ENCODE assay signal across 9 cellular contexts in the genomic region with DNA sequence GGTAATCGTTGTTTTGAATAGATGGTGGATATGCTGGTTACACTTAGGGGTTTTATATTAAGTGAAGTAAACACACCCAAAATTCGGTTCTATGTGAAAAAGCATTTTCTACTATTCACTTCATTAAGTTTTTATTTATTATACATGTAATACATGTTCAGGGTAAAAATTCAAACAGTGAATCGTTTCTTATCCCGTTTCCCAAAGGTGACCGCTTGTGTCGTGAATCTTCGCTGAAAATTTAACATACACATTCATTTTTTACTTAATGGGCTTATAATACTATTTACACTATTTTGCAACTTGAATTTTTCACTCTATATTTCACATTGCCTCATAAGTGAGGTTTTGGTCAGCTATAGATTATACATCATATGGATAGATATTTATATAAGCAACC. TPM values are rescaled to one million over a fixed set of nuclear protein-coding genes. Genes with fewer than 3 reads are reported as not detected.
DNase-seq lines count a peak whose midpoint lies in the region; ATAC-seq, FAIRE-seq and TF ChIP-seq lines count a peak whose summit lies in the region.
"Had no signal": no experiment of that assay in that cellular context is flagged by ENCODE, and none has a peak within 500 bp of the region (broad histone marks: within the 10 kb centered on the region; RNA-seq: fewer than 3 reads in every experiment).

No MANE protein-coding gene starts in this region.

- peaks cover 22% of the 10 kb centered on the region for H4K20me1 ChIP-seq in GM23338 (replicated peaks; ENCODE audit: insufficient read depth)

- no peak for TF ChIP-seq POLR2A in A549 (IDR thresholded peaks at IDR 0.05; ENCODE audit: low read length)

- no peak for FAIRE-seq in A549 (lab: Jason Lieb, UNC)

- ATAC-seq in A549 = no peak
- ATAC-seq in GM23338 = no peak
- ATAC-seq in HG02840 (IDR thresholded peaks at IDR 0.05; ENCODE audit: low FRiP score, unreplicated experiment) = no peak

- H3K4me1 ChIP-seq in A549 (peaks cover 33% of the 10 kb centered on the region), GM23338 (ENCODE audit: insufficient read depth) (peaks cover 3% of the 10 kb centered on the region; the same call in 1 of the 2 replicates), iPS-20b (ENCODE audit: insufficient read depth, low read length) (peaks cover 19% of the 10 kb centered on the region; the same call in 1 of the 2 replicates)

- H3K27me3 Mint-ChIP-seq in GM23338 (ENCODE audit: insufficient read depth, low read depth, poor library complexity) = peaks cover 2% of the 10 kb centered on the region
- no peaks in the 10 kb centered on the region for H3K27me3 Mint-ChIP-seq in activated T-helper 2 cell treated with anti-CD3 and anti-CD28 coated beads, Interferon-gamma antibody, Interleukin-2, Interleukin-4, amounts not matched to agents 10 μg/mL and 5 μg/mL and 100 μg/mL, durations not matched to agents 14 hours and 24 hours and 36 hours (ENCODE audit: low read depth)

- TF ChIP-seq EP300 in A549 (IDR thresholded peaks at IDR 0.05) = no peak

- POLR2A ChIA-PET in A549 (lab: Yijun Ruan, JAX) = no interaction called here

- H3K27me3 ChIP-seq in GM23338 (ENCODE audit: insufficient read depth) (no peaks in the 10 kb centered on the region), iPS-20b (ENCODE audit: insufficient read depth, low read length) (no peaks in the 10 kb centered on the region)

- peak overlapping the region; percentile 97 to 100; a peak in 5 of 6 replicates for H3K27ac ChIP-seq in A549
- peak overlapping the region; percentile 9; the same call in 1 of the 2 replicates for H3K27ac ChIP-seq in GM23338 (ENCODE audit: low read depth)
- H3K27ac ChIP-seq in iPS-20b (ENCODE audit: low read length) = no peak overlapping the region

- TF ChIP-seq CTCF in A549 (IDR thresholded peaks at IDR 0.05) = no peak
- no peak for TF ChIP-seq CTCF in GM23338 (conservative IDR thresholded peaks at IDR 0.05; ENCODE audit: low read depth in 2 of 2)

- intact Hi-C loops in activated T-helper 2 cell treated with anti-CD3 and anti-CD28 coated beads, Interferon-gamma antibody, Interleukin-2, Interleukin-4, amounts not matched to agents 10 μg/mL and 5 μg/mL and 100 μg/mL, durations not matched to agents 14 hours and 24 hours and 36 hours (cut with micrococcal nuclease) = loop anchor here (5.0 to 10.0 kb wide), 3 partner anchors 123 to 751 kb away; no protein-coding TSS in a partner anchor

- no peak overlapping the region for H2AFZ ChIP-seq in GM23338

- no peak for DNase-seq in A549 (ENCODE audit: low read depth in 1 of 2, low spot score in 1 of 2)
- DNase-seq in GM23338 (ENCODE audit: low spot score) = no peak
- DNase-seq in activated T-helper 2 cell treated with anti-CD3 and anti-CD28 coated beads, Interferon-gamma antibody, Interleukin-2, Interleukin-4, amounts not matched to agents 10 μg/mL and 5 μg/mL and 100 μg/mL, durations not matched to agents 14 hours and 24 hours and 36 hours (ENCODE audit: low spot score) = no peak
- no peak for DNase-seq in LoVo (ENCODE audit: low spot score)
- no peak for DNase-seq in NCI-H1694 (lab: John Stamatoyannopoulos, UW)
- DNase-seq in GM19240 (ENCODE audit: insufficient read length, low spot score) = no peak
- DNase-seq: GDM1 had no signal

- peaks cover 27% of the 10 kb centered on the region for H3K4me1 Mint-ChIP-seq in GM23338
- H3K4me1 Mint-ChIP-seq in activated T-helper 2 cell treated with anti-CD3 and anti-CD28 coated beads, Interferon-gamma antibody, Interleukin-2, Interleukin-4, amounts not matched to agents 10 μg/mL and 5 μg/mL and 100 μg/mL, durations not matched to agents 14 hours and 24 hours and 36 hours (ENCODE audit: low read depth) = peaks cover 33% of the 10 kb centered on the region

- H3F3A ChIP-seq in GM23338 (replicated peaks; ENCODE audit: low read depth) = 0 out of 2 replicates have a peak, but pooled peaks cover 3% of the 10 kb centered on the region

- H3K36me3 Mint-ChIP-seq in GM23338 (ENCODE audit: low read depth) = peaks cover 34% of the 10 kb centered on the region
- H3K36me3 Mint-ChIP-seq in activated T-helper 2 cell treated with anti-CD3 and anti-CD28 coated beads, Interferon-gamma antibody, Interleukin-2, Interleukin-4, amounts not matched to agents 10 μg/mL and 5 μg/mL and 100 μg/mL, durations not matched to agents 14 hours and 24 hours and 36 hours (ENCODE audit: low read depth) = peaks cover 26% of the 10 kb centered on the region

- no peaks in the 10 kb centered on the region for H3K9me3 ChIP-seq in A549
- H3K9me3 ChIP-seq in iPS-20b (ENCODE audit: insufficient read depth, low read depth, low read length) = no peaks in the 10 kb centered on the region

- no peaks in the 10 kb centered on the region for H3K9me3 Mint-ChIP-seq in GM23338
- H3K9me3 Mint-ChIP-seq in activated T-helper 2 cell treated with anti-CD3 and anti-CD28 coated beads, Interferon-gamma antibody, Interleukin-2, Interleukin-4, amounts not matched to agents 10 μg/mL and 5 μg/mL and 100 μg/mL, durations not matched to agents 14 hours and 24 hours and 36 hours = no peaks in the 10 kb centered on the region

- no peak for TF ChIP-seq RAD21 in A549 (conservative IDR thresholded peaks at IDR 0.05 in 1 of 2, IDR thresholded peaks at IDR 0.05 in 1 of 2)

- peaks cover 62% of the 10 kb centered on the region for H3K79me2 ChIP-seq in GM23338 (replicated peaks; ENCODE audit: insufficient read depth)

- peak overlapping the region; percentile 97 for H3K4me3 Mint-ChIP-seq in GM23338
- peak overlapping the region; percentile 95 for H3K4me3 Mint-ChIP-seq in activated T-helper 2 cell treated with anti-CD3 and anti-CD28 coated beads, Interferon-gamma antibody, Interleukin-2, Interleukin-4, amounts not matched to agents 10 μg/mL and 5 μg/mL and 100 μg/mL, durations not matched to agents 14 hours and 24 hours and 36 hours (ENCODE audit: low read depth)

- peak overlapping the region; percentile 93 for H3K9ac ChIP-seq in iPS-20b (ENCODE audit: low read depth, low read length)

- H3K27ac Mint-ChIP-seq in GM23338 = no peak overlapping the region; the same call in 1 of the 2 replicates
- H3K27ac Mint-ChIP-seq in activated T-helper 2 cell treated with anti-CD3 and anti-CD28 coated beads, Interferon-gamma antibody, Interleukin-2, Interleukin-4, amounts not matched to agents 10 μg/mL and 5 μg/mL and 100 μg/mL, durations not matched to agents 14 hours and 24 hours and 36 hours = no peak overlapping the region

- WGBS in A549 (ENCODE audit: missing lambda C conversion rate) = 35% methylated on average over 7 of the region's 7 CpGs

- CTCF ChIA-PET in A549 (lab: Yijun Ruan, JAX) = interaction anchor here (1.2 to 1.3 kb wide), 2 partner anchors 9 to 122 kb away, joined by 3 to 4 read pairs; no protein-coding TSS in a partner anchor

- no peaks in the 10 kb centered on the region for H3K9me2 ChIP-seq in GM23338 (ENCODE audit: insufficient read depth)

- H3K36me3 ChIP-seq in GM23338 (ENCODE audit: insufficient read depth) (peaks cover 6% of the 10 kb centered on the region; the same call in 1 of the 2 replicates), iPS-20b (ENCODE audit: insufficient read depth, low read depth, low read length) (peaks cover 30% of the 10 kb centered on the region)

- H3K4me2 ChIP-seq in A549 (peak overlapping the region; percentile 73), GM23338 (peak overlapping the region; percentile 97)

- peak overlapping the region; percentile 95 for H3K4me3 ChIP-seq in A549
- H3K4me3 ChIP-seq in GM23338 = peak overlapping the region; percentile 85
- H3K4me3 ChIP-seq in iPS-20b (ENCODE audit: low read length) = peak overlapping the region; percentile 96

TF ChIP-seq in A549, 52 proteins besides CTCF, POLR2A, EP300 and RAD21 (continues in another document):
- TF ChIP-seq, protein P1, sequence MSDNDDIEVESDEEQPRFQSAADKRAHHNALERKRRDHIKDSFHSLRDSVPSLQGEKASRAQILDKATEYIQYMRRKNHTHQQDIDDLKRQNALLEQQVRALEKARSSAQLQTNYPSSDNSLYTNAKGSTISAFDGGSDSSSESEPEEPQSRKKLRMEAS (IDR thresholded peaks at IDR 0.05) = no peak
- no peak for TF ChIP-seq RCOR1 (IDR thresholded peaks at IDR 0.05; ENCODE audit: low read depth, low read length)

TF ChIP-seq in GM23338, 12 proteins besides CTCF, POLR2A, EP300 and RAD21:
- TF ChIP-seq NANOG (IDR thresholded peaks at IDR 0.05; ENCODE audit: borderline replicate concordance) = no peak

RNA-seq across cellular contexts. Expression of a gene that starts 24.5 kb away (rescaled TPM):
- polyA plus RNA-seq in A549 (2011; rRNA removed) = 166 and 174 TPM in 2 replicates
- 55.0 and 60.2 TPM in 2 replicates for polyA plus RNA-seq in A549 (2012; cell fraction: cytosol; rRNA removed)
- 52.1 and 55.8 TPM in 2 replicates for polyA plus RNA-seq in A549 (2012; cell fraction: nucleus; rRNA removed)
- 98.1 to 106 TPM (median 98.4 TPM) in 3 replicates for polyA plus RNA-seq in A549 (2017; fragmentation: RNase III; extraction: RNeasy Plus Mini Kit Qiagen cat#74134 plus additional on column Dnase treatment)
- polyA minus RNA-seq in A549 (2011; rRNA and poly(A)+ RNA removed) = 126 and 128 TPM in 2 replicates
- 353 and 426 TPM in 2 replicates for total RNA-seq in GM23338 (2014; rRNA removed; shearing (Covaris generic))
- polyA plus RNA-seq in GM23338 (2016; fragmentation: Nextera tagmentation; extraction: Ambion mirVana) = 107 and 124 TPM in 2 replicates
- total RNA-seq in activated T-helper 2 cell treated with anti-CD3 and anti-CD28 coated beads, Interferon-gamma antibody, Interleukin-2, Interleukin-4, amounts not matched to agents 10 μg/mL and 5 μg/mL and 100 μg/mL, durations not matched to agents 14 hours and 24 hours and 36 hours = 225 and 227 TPM in 2 replicates
